Comparison of ENCODE assay signal across 25 cellular contexts in the genomic region with DNA sequence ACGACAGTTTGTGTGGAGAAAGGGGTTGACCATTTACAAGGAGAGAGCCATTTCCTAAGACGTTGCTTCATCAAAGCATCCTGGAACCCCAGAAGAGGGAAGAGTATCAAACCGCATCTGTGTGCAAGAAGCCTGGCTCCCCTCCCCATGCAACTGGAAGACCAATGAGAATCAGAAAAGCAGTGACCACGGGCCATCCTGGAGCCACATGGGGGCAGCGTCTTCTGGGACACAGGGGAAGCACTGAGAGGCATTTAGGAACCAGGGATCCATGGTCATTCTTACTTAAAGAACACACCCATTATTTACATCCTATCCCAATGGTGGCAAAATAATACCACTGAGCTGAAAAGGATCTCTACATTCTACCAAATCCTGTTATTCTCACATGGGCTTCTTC. TPM values are rescaled to one million over a fixed set of nuclear protein-coding genes. Genes with fewer than 3 reads are reported as not detected.
DNase-seq lines count a peak whose midpoint lies in the region; ATAC-seq, FAIRE-seq and TF ChIP-seq lines count a peak whose summit lies in the region.
"Had no signal": no experiment of that assay in that cellular context is flagged by ENCODE, and none has a peak within 500 bp of the region (broad histone marks: within the 10 kb centered on the region; RNA-seq: fewer than 3 reads in every experiment).

No MANE protein-coding gene starts in this region.

- H2BK20ac ChIP-seq in H1 (ENCODE audit: low read length) = no peak overlapping the region

- no peaks in the 10 kb centered on the region for H3K27me3 ChIP-seq in H1 (replicated peaks in 1 of 4; ENCODE audit: control insufficient read depth in 3 of 4, extremely low read depth in 1 of 4, insufficient read depth in 3 of 4, low read length in 3 of 4)
- H3K27me3 ChIP-seq: BLaER1, breast epithelium, suprapubic skin had no signal

- H3K9me3 Mint-ChIP-seq in HFFc6 = no peaks in the 10 kb centered on the region
- H3K9me3 Mint-ChIP-seq: activated naive CD4-positive, alpha-beta T cell treated with anti-CD3 and anti-CD28 coated beads, Interleukin-2, amount 10 ng/mL, durations not matched to agents 7 days and 5 days; activated T-helper 1 cell treated with anti-CD3 and anti-CD28 coated beads, Interleukin-12 subunit alpha, Interleukin-12 subunit beta, Interleukin-2, Interleukin-4 antibody, amounts not matched to agents 30 ng/mL and 10 ng/mL and 1 ng/mL, durations not matched to agents 14 hours and 24 hours and 36 hours; T-helper 2 cell treated with Interferon-gamma antibody and Interleukin-4, amounts not matched to agents 5 μg/mL and 100 μg/mL, for 36 hours had no signal

- H3K79me1 ChIP-seq in H1 (ENCODE audit: low read depth, low read length) = peaks cover 3% of the 10 kb centered on the region

- H3K27me3 Mint-ChIP-seq in HFFc6 (ENCODE audit: insufficient read depth) = no peaks in the 10 kb centered on the region
- H3K27me3 Mint-ChIP-seq: activated naive CD4-positive, alpha-beta T cell treated with anti-CD3 and anti-CD28 coated beads, Interleukin-2, amount 10 ng/mL, durations not matched to agents 7 days and 5 days; stimulated activated memory B cell treated with anti-CD40 and anti-IgM and Interleukin-4, amounts not matched to agents 10 μg/mL and 1 μg/mL and 100 μg/mL, for 72 hours had no signal

- H3K9ac ChIP-seq in H1 (replicated peaks in 1 of 4; ENCODE audit: extremely low read depth in 1 of 4, low read depth in 3 of 4, low read length in 3 of 4) = no peak overlapping the region
- H3K9ac ChIP-seq: BLaER1 had no signal

- no peaks in the 10 kb centered on the region for H3K79me2 ChIP-seq in H1 (ENCODE audit: control insufficient read depth in 1 of 2, insufficient read depth in 2 of 2, low read length in 2 of 2)

- TF ChIP-seq EP300 in H1 (IDR thresholded peaks at IDR 0.05; ENCODE audit: borderline replicate concordance in 1 of 2, low read depth in 2 of 2, low read length in 2 of 2) = no peak

- H3K4me3 Mint-ChIP-seq in HFFc6 = no peak overlapping the region
- H3K4me3 Mint-ChIP-seq: activated naive CD4-positive, alpha-beta T cell treated with anti-CD3 and anti-CD28 coated beads, Interleukin-2, amount 10 ng/mL, durations not matched to agents 7 days and 5 days; activated T-helper 1 cell treated with anti-CD3 and anti-CD28 coated beads, Interleukin-12 subunit alpha, Interleukin-12 subunit beta, Interleukin-2, Interleukin-4 antibody, amounts not matched to agents 30 ng/mL and 10 ng/mL and 1 ng/mL, durations not matched to agents 14 hours and 24 hours and 36 hours; naive B cell; stimulated activated memory B cell treated with anti-CD40 and anti-IgM and Interleukin-4, amounts not matched to agents 10 μg/mL and 1 μg/mL and 100 μg/mL, for 72 hours; T-helper 2 cell treated with Interferon-gamma antibody and Interleukin-4, amounts not matched to agents 5 μg/mL and 100 μg/mL, for 36 hours had no signal

- no peaks in the 10 kb centered on the region for H3K23me2 ChIP-seq in H1 (ENCODE audit: low read depth, low read length)

- 72% methylated on average over 5 of the region's 5 CpGs; no CpG with 5 or more reads in 1 of the 2 experiments for WGBS in H1 (ENCODE audit: extremely low coverage in 1 of 2, insufficient coverage in 1 of 2, insufficient read length in 1 of 2, insufficient replicate concordance in 2 of 2, low coverage in 1 of 2, low lambda C conversion rate in 2 of 2, missing lambda C conversion rate in 1 of 2), 2 experiments

- no peak overlapping the region for H3K4me3 ChIP-seq in H1 (ENCODE audit: extremely low read depth in 1 of 4, insufficient read depth in 2 of 4, low read depth in 3 of 4, low read length in 4 of 4)
- H3K4me3 ChIP-seq: BLaER1, breast epithelium, suprapubic skin had no signal

- no peak for FAIRE-seq in H1 (lab: Jason Lieb, UNC)
- FAIRE-seq in GM12891 (lab: Jason Lieb, UNC) = no peak
- FAIRE-seq: urothelium cell line had no signal

- H4K20me1 ChIP-seq in H1 (replicated peaks in 1 of 2; ENCODE audit: control insufficient read depth in 1 of 2, insufficient read depth in 2 of 2, low read length in 2 of 2) = peaks cover 0 to 2% of the 10 kb centered on the region in 2 experiments
- H4K20me1 ChIP-seq: BLaER1 had no signal

- peaks cover 38% of the 10 kb centered on the region for H3K4me1 Mint-ChIP-seq in HFFc6 (ENCODE audit: low read depth)
- H3K4me1 Mint-ChIP-seq: activated naive CD4-positive, alpha-beta T cell treated with anti-CD3 and anti-CD28 coated beads, Interleukin-2, amount 10 ng/mL, durations not matched to agents 7 days and 5 days; naive B cell; stimulated activated memory B cell treated with anti-CD40 and anti-IgM and Interleukin-4, amounts not matched to agents 10 μg/mL and 1 μg/mL and 100 μg/mL, for 72 hours had no signal

- no peak overlapping the region for H3K4ac ChIP-seq in H1 (replicated peaks; ENCODE audit: insufficient read length, low read depth, low read length)

- H3K4me1 ChIP-seq in H1 (replicated peaks in 1 of 4; ENCODE audit: control insufficient read depth in 3 of 4, insufficient read depth in 4 of 4, low read length in 3 of 4) = no peaks in the 10 kb centered on the region
- H3K4me1 ChIP-seq: BLaER1, breast epithelium had no signal

- ATAC-seq in left colon (peak; percentile 31), GM18909 (IDR thresholded peaks at IDR 0.05; ENCODE audit: poor library complexity, unreplicated experiment) (no peak)
- ATAC-seq: stimulated activated memory B cell treated with anti-CD40 and anti-IgM and Interleukin-4, amounts not matched to agents 10 μg/mL and 1 μg/mL and 100 μg/mL, for 72 hours had no signal

- H3K23ac ChIP-seq in H1 (ENCODE audit: insufficient read length) = no peak overlapping the region

- no peak overlapping the region for H3K18ac ChIP-seq in H1 (ENCODE audit: extremely low read depth, low read length)

- H3K4me2 ChIP-seq in H1 (ENCODE audit: insufficient read depth in 1 of 2, low read depth in 2 of 2, low read length in 2 of 2) = no peak overlapping the region
- H3K4me2 ChIP-seq: BLaER1 had no signal

- H2BK120ac ChIP-seq in H1 (replicated peaks; ENCODE audit: low read depth, low read length) = no peak overlapping the region

- no peak overlapping the region for H3K27ac Mint-ChIP-seq in HFFc6
- H3K27ac Mint-ChIP-seq: activated naive CD4-positive, alpha-beta T cell treated with anti-CD3 and anti-CD28 coated beads, Interleukin-2, amount 10 ng/mL, durations not matched to agents 7 days and 5 days; activated T-helper 1 cell treated with anti-CD3 and anti-CD28 coated beads, Interleukin-12 subunit alpha, Interleukin-12 subunit beta, Interleukin-2, Interleukin-4 antibody, amounts not matched to agents 30 ng/mL and 10 ng/mL and 1 ng/mL, durations not matched to agents 14 hours and 24 hours and 36 hours; naive B cell; stimulated activated memory B cell treated with anti-CD40 and anti-IgM and Interleukin-4, amounts not matched to agents 10 μg/mL and 1 μg/mL and 100 μg/mL, for 72 hours; T-helper 2 cell treated with Interferon-gamma antibody and Interleukin-4, amounts not matched to agents 5 μg/mL and 100 μg/mL, for 36 hours had no signal

- no peak overlapping the region for H2BK5ac ChIP-seq in H1 (ENCODE audit: low read depth, low read length)

- TF ChIP-seq RAD21 in H1 (IDR thresholded peaks at IDR 0.05 in 1 of 2, conservative IDR thresholded peaks at IDR 0.05 in 1 of 2; ENCODE audit: low read depth in 2 of 2, low read length in 2 of 2) = peak; percentile 58 to 61

- H3K27ac ChIP-seq in C4-2B (no peak overlapping the region), H1 (ENCODE audit: low read depth, low read length) (no peak overlapping the region)
- H3K27ac ChIP-seq: BLaER1, breast epithelium, RWPE1, suprapubic skin had no signal

- H3K56ac ChIP-seq in H1 (replicated peaks; ENCODE audit: insufficient read length, low read depth, low read length) = no peak overlapping the region

- no peak overlapping the region for H2AK5ac ChIP-seq in H1 (ENCODE audit: low read depth, low read length)

- CTCF ChIA-PET in H1 (lab: Charles Lee; ENCODE audit: partially characterized antibody) = interaction anchor here (1.1 to 3.2 kb wide), 6 partner anchors 10 to 154 kb away, joined by 3 to 10 read pairs (median 4); no protein-coding TSS in a partner anchor

- no peak overlapping the region for H4K91ac ChIP-seq in H1 (replicated peaks; ENCODE audit: insufficient read length, low read length)

- no peaks in the 10 kb centered on the region for H3K36me3 ChIP-seq in H1 (ENCODE audit: control insufficient read depth in 2 of 4, insufficient read depth in 4 of 4, low read length in 3 of 4)
- H3K36me3 ChIP-seq: BLaER1, breast epithelium, suprapubic skin had no signal

- H2BK15ac ChIP-seq in H1 (ENCODE audit: low read length) = no peak overlapping the region

- TF ChIP-seq POLR2A in H1 (IDR thresholded peaks at IDR 0.05; ENCODE audit: control extremely low read depth in 1 of 2, low read depth in 2 of 2, low read length in 2 of 2) = no peak
- no peak for TF ChIP-seq POLR2A in GM12891 (IDR thresholded peaks at IDR 0.05; ENCODE audit: low read depth, low read length)

- DNase-seq in HFFc6 = no peak
- no peak for DNase-seq in H1 (ENCODE audit: low read depth in 1 of 2, low spot score in 2 of 2)
- peak in 1 of 2 donors; percentile 23 for DNase-seq in left colon
- no peak for DNase-seq in C1 segment of cervical spinal cord (lab: John Stamatoyannopoulos, UW)
- no peak for DNase-seq in GM12891 (ENCODE audit: insufficient read length, low spot score)
- no peak for DNase-seq in activated CD4-positive, CD25-positive, alpha-beta regulatory T cell (lab: John Stamatoyannopoulos, UW)
- DNase-seq: activated naive CD4-positive, alpha-beta T cell treated with anti-CD3 and anti-CD28 coated beads, Interleukin-2, amount 10 ng/mL, durations not matched to agents 7 days and 5 days; amniotic stem cell; cortex of kidney; glutamatergic neuron; Kasumi-1; naive B cell; NCI-H187; occipital lobe; stimulated activated CD4-positive, alpha-beta T cell treated with anti-CD3 and anti-CD28 coated beads, Interleukin-2, amount 100 ng/mL, for 48 hours had no signal

- POLR2A ChIA-PET in H1 (lab: Charles Lee; ENCODE audit: partially characterized antibody) = no interaction called here

- H3K9me3 ChIP-seq in H1 (ENCODE audit: insufficient read depth in 2 of 2, low read depth in 1 of 2, low read length in 1 of 2) = no peaks in the 10 kb centered on the region
- H3K9me3 ChIP-seq: BLaER1, breast epithelium, suprapubic skin had no signal

- no peaks in the 10 kb centered on the region for H3K36me3 Mint-ChIP-seq in HFFc6 (ENCODE audit: low read depth)
- H3K36me3 Mint-ChIP-seq: activated naive CD4-positive, alpha-beta T cell treated with anti-CD3 and anti-CD28 coated beads, Interleukin-2, amount 10 ng/mL, durations not matched to agents 7 days and 5 days; naive B cell; stimulated activated memory B cell treated with anti-CD40 and anti-IgM and Interleukin-4, amounts not matched to agents 10 μg/mL and 1 μg/mL and 100 μg/mL, for 72 hours had no signal

- peak; percentile 22 for TF ChIP-seq CTCF in C4-2B (conservative IDR thresholded peaks at IDR 0.05)
- TF ChIP-seq CTCF in HFFc6 (IDR thresholded peaks at IDR 0.05) = peak; percentile 52
- TF ChIP-seq CTCF in H1 (IDR thresholded peaks at IDR 0.05; ENCODE audit: control extremely low read depth in 1 of 3, insufficient read depth in 1 of 3, low read depth in 1 of 3, low read length in 3 of 3) = peak; percentile 43 to 59 (median 55); a peak in 3 of 4 replicates

- H2BK12ac ChIP-seq in H1 (ENCODE audit: low read depth, low read length) = no peak overlapping the region

- intact Hi-C loops in left colon (cut with DNase I, micrococcal nuclease) = no loop called here

- no peak overlapping the region for H2AFZ ChIP-seq in H1 (ENCODE audit: low read length)

- H3K14ac ChIP-seq in H1 (ENCODE audit: insufficient read length) = no peak overlapping the region

- H4K5ac ChIP-seq in H1 (ENCODE audit: insufficient read length, low read depth, low read length) = no peak overlapping the region

- H4K8ac ChIP-seq in H1 (ENCODE audit: extremely low read depth, insufficient read depth, low read length) = no peak overlapping the region

RNA-seq across cellular contexts. Expression of a gene that starts 29.3 kb away (rescaled TPM):
- 10 to 100 TPM; 54.2 to 69.7 (median 59.9) TPM for total RNA-seq in HFFc6 (2021; fragmentation: NEBNext Ultra II Directional; extraction: Animal tissue kit (Norgen Biotek cat#: 25700))
- 8.7 and 8.9 TPM in 2 replicates for total RNA-seq in H1 (2021; fragmentation: NEBNext Ultra II Directional; extraction: Animal tissue kit (Norgen Biotek cat#: 25700))
- 5.3 and 5.7 TPM in 2 replicates for polyA plus RNA-seq in H1 (2011; rRNA removed)
- polyA plus RNA-seq in H1 (2011; cell fraction: cytosol; rRNA removed) = 3.1 TPM
- polyA plus RNA-seq in H1 (2011; cell fraction: nucleus; rRNA removed) = 13.6 TPM
- polyA plus RNA-seq in H1 (2012, experiment 1 of 2) = 2.9 to 4.5 TPM (median 3.6 TPM) in 4 replicates
- polyA plus RNA-seq in H1 (2012, experiment 2 of 2) = 0.58 TPM
- 5.7 TPM for polyA plus RNA-seq in H1 (2013, experiment 1 of 2)
- 5.2 TPM for polyA plus RNA-seq in H1 (2013, experiment 2 of 2)
- 42.5 and 55.6 TPM in 2 replicates for polyA minus RNA-seq in H1 (2011; rRNA and poly(A)+ RNA removed)
- polyA minus RNA-seq in H1 (2011; cell fraction: cytosol; rRNA and poly(A)+ RNA removed) = 11.8 TPM
- polyA minus RNA-seq in H1 (2011; cell fraction: nucleus; rRNA and poly(A)+ RNA removed) = 39.9 TPM
- total RNA-seq in left colon = 10 to 100 TPM; 33.8 to 37.4 TPM
- 0.14 TPM for polyA plus RNA-seq in GM12891 (2012; ENCODE audit: low read depth, missing spikeins)
- total RNA-seq: activated T-helper 1 cell treated with anti-CD3 and anti-CD28 coated beads, Interleukin-12 subunit alpha, Interleukin-12 subunit beta, Interleukin-2, Interleukin-4 antibody, amounts not matched to agents 30 ng/mL and 10 ng/mL and 1 ng/mL, durations not matched to agents 14 hours and 24 hours and 36 hours had no signal
